ENCODE assay signal across 1 cellular context in the genomic region with DNA sequence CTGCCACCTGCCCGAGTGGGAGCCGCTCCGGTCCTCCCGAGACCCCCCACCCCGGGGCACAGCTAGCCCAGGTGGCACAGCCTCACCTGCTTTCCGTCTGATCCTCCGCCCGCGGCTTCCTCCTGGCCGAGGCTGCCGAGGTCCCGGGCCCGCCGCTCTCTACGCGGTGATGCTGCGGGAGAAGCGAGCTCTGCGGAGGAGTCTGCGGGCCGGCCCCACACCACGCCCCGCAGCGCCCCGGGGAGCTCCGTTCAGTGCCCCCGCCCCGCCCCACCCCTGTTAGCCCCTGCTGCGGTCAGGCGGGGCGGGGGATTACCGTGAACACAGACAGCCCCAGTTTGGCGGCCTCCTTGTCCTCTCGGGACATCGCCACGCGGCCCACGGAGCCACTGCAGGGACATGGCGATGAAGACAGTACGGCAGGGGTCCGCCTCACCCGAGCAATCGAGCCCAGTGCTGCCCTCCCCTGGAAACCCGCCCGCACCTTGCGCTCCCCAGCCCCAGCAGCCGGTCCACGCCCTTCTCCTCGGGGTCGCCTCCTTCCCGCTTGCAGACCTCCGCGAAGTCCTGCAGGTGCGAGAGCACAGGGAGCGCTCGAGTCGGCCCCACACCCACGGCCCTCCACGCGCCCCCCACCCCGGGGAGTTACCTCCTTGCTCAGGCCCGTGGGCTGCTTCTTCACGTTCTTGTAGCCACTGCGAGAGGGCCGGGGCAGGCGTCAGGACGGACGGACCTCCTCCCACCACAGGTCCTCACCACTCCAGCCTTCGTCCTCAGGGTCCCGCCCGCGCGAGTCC.
TF ChIP-seq lines count a peak whose summit lies in the region.

No MANE protein-coding gene starts in this region.

TF ChIP-seq in IMR-90, 13 proteins besides CTCF, POLR2A, EP300 and RAD21:
- TF ChIP-seq RCOR1 (IDR thresholded peaks at IDR 0.05; ENCODE audit: insufficient replicate concordance, low read length) (no peak), FOS (IDR thresholded peaks at IDR 0.05; ENCODE audit: low read depth, low read length) (no peak), MXI1 (IDR thresholded peaks at IDR 0.05; ENCODE audit: borderline replicate concordance, low read depth, low read length) (no peak), RFX5 (IDR thresholded peaks at IDR 0.05; ENCODE audit: low read depth, low read length) (no peak), MAFK (IDR thresholded peaks at IDR 0.05; ENCODE audit: low read depth, low read length) (no peak), MAZ (IDR thresholded peaks at IDR 0.05; ENCODE audit: borderline replicate concordance, low read depth, low read length) (no peak), CHD1 (IDR thresholded peaks at IDR 0.05; ENCODE audit: low read depth, low read length) (no peak), NFE2L2 (IDR thresholded peaks at IDR 0.05; ENCODE audit: low read depth, low read length) (no peak), SMC3 (IDR thresholded peaks at IDR 0.05; ENCODE audit: low read depth, low read length) (no peak)
- TF ChIP-seq, protein P1, sequence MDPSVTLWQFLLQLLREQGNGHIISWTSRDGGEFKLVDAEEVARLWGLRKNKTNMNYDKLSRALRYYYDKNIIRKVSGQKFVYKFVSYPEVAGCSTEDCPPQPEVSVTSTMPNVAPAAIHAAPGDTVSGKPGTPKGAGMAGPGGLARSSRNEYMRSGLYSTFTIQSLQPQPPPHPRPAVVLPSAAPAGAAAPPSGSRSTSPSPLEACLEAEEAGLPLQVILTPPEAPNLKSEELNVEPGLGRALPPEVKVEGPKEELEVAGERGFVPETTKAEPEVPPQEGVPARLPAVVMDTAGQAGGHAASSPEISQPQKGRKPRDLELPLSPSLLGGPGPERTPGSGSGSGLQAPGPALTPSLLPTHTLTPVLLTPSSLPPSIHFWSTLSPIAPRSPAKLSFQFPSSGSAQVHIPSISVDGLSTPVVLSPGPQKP (IDR thresholded peaks at IDR 0.05; ENCODE audit: borderline replicate concordance, low read depth, low read length): no peak
